Comparison of ENCODE assay signal across 26 cellular contexts in genomic region chr3:8492744-8493511, GRCh38. TPM values are rescaled to one million over a fixed set of nuclear protein-coding genes. Genes with fewer than 3 reads are reported as not detected.
DNase-seq lines count a peak whose midpoint lies in the region; ATAC-seq, FAIRE-seq and TF ChIP-seq lines count a peak whose summit lies in the region.
"Had no signal": no experiment of that assay in that cellular context is flagged by ENCODE, and none has a peak within 500 bp of the region (broad histone marks: within the 10 kb centered on the region; RNA-seq: fewer than 3 reads in every experiment).

No MANE protein-coding gene starts in this region.

- H3K4me3 ChIP-seq in K562 (no peak overlapping the region), mesodermal cell (ENCODE audit: extremely low read depth, insufficient read depth, low read length, poor library complexity, severe bottlenecking) (no peak overlapping the region), pancreas (no peak overlapping the region)
- H3K4me3 ChIP-seq: lung had no signal

- no peak overlapping the region for H3K4me3 Mint-ChIP-seq in Calu3 (ENCODE audit: low read depth, unreplicated experiment)
- H3K4me3 Mint-ChIP-seq: activated T-cell treated with anti-CD3 and anti-CD28 coated beads, Interleukin-2, amount 50 U/mL, for 24 hours; IgD-negative memory B cell; natural killer cell; stimulated activated naive CD8-positive, alpha-beta T cell treated with anti-CD3 and anti-CD28 coated beads, Interleukin-15, amount 100 ng/mL, for 72 hours had no signal

- peak overlapping the region; percentile 25 for H3K27ac Mint-ChIP-seq in Calu3 (ENCODE audit: unreplicated experiment)
- H3K27ac Mint-ChIP-seq: activated naive CD4-positive, alpha-beta T cell treated with anti-CD3 and anti-CD28 coated beads, Interleukin-2, amount 50 U/mL, for 72 hours; activated T-cell treated with anti-CD3 and anti-CD28 coated beads, Interleukin-2, amount 50 U/mL, for 24 hours; IgD-negative memory B cell; natural killer cell; progenitor cell of endocrine pancreas; stimulated activated naive CD8-positive, alpha-beta T cell treated with anti-CD3 and anti-CD28 coated beads, Interleukin-15, amount 100 ng/mL, for 72 hours had no signal

- TF ChIP-seq CTCF in Calu3 (IDR thresholded peaks at IDR 0.05; ENCODE audit: unreplicated experiment) (no peak), K562 (IDR thresholded peaks at IDR 0.05 in 2 of 3, conservative IDR thresholded peaks at IDR 0.05 in 1 of 3; ENCODE audit: insufficient read depth in 2 of 3, low read depth in 1 of 3, low read length in 3 of 3) (no peak), pancreas (IDR thresholded peaks at IDR 0.05) (no peak)

- in situ Hi-C loops in K562 (cut with MboI): no loop called here

- H3K36me3 ChIP-seq in K562 (ENCODE audit: control insufficient read depth, insufficient read depth, low read length) (no peaks in the 10 kb centered on the region), mesodermal cell (ENCODE audit: control insufficient read depth, insufficient read depth, low read length) (no peaks in the 10 kb centered on the region), pancreas (no peaks in the 10 kb centered on the region)
- H3K36me3 ChIP-seq: brain microvascular endothelial cell had no signal

- H3K27me3 ChIP-seq in K562 (ENCODE audit: control insufficient read depth in 2 of 2, insufficient read depth in 2 of 2, low read length in 2 of 2): 0 out of 5 replicates have a peak, but pooled peaks cover 0 to 10% of the 10 kb centered on the region in 2 experiments
- H3K27me3 ChIP-seq in pancreas: no peaks in the 10 kb centered on the region
- H3K27me3 ChIP-seq: brain microvascular endothelial cell had no signal

- H3K9ac ChIP-seq in K562 (ENCODE audit: insufficient read depth in 1 of 2, low read depth in 2 of 2, low read length in 2 of 2): no peak overlapping the region

- no peaks in the 10 kb centered on the region for H3K4me1 ChIP-seq in K562 (replicated peaks in 1 of 2; ENCODE audit: control insufficient read depth in 2 of 2, insufficient read depth in 2 of 2, low read length in 2 of 2)
- peaks cover 54% of the 10 kb centered on the region for H3K4me1 ChIP-seq in mesodermal cell (ENCODE audit: control insufficient read depth, insufficient read depth, low read length, poor library complexity, severe bottlenecking)
- peaks cover 0 to 2% (median 0%) of the 10 kb centered on the region in 3 donors for H3K4me1 ChIP-seq in pancreas

- BruUV-seq in Calu3 (replicated peaks; lab: Mats Ljungman, UMichigan) (no TSS peak), K562 (replicated peaks; lab: Mats Ljungman, UMichigan) (no TSS peak)

- no peaks in the 10 kb centered on the region for H3K79me2 ChIP-seq in K562 (ENCODE audit: control insufficient read depth, insufficient read depth, low read length)

- FAIRE-seq in K562 (lab: Jason Lieb, UNC): no peak
- no peak for FAIRE-seq in pancreas (lab: Jason Lieb, UNC)
- FAIRE-seq: GM12891 had no signal

- no peaks in the 10 kb centered on the region for H3K9me3 Mint-ChIP-seq in Calu3 (ENCODE audit: low read depth, unreplicated experiment)
- H3K9me3 Mint-ChIP-seq: activated naive CD4-positive, alpha-beta T cell treated with anti-CD3 and anti-CD28 coated beads, Interleukin-2, amount 50 U/mL, for 72 hours; activated T-cell treated with anti-CD3 and anti-CD28 coated beads, Interleukin-2, amount 50 U/mL, for 24 hours; IgD-negative memory B cell; natural killer cell; stimulated activated naive CD8-positive, alpha-beta T cell treated with anti-CD3 and anti-CD28 coated beads, Interleukin-15, amount 100 ng/mL, for 72 hours had no signal

- no peak for DNase-seq in Calu3
- peak; percentile 29 for DNase-seq in NCI-H146 treated with DMSO at 0.1 percent for 48 hours (lab: John Stamatoyannopoulos, UW; ENCODE audit: unreplicated experiment)
- DNase-seq in K562 (ENCODE audit: extremely low read depth in 1 of 4, low spot score in 3 of 4): peak in 1 of 4 experiments; percentile 4
- no peak for DNase-seq in stimulated activated CD4-positive, alpha-beta T cell treated with anti-CD3 and anti-CD28 coated beads, Interleukin-2, amount 100 ng/mL, for 48 hours
- DNase-seq in pancreas: no peak
- DNase-seq in DMS53 (lab: John Stamatoyannopoulos, UW): no peak
- no peak for DNase-seq in foreskin melanocyte
- DNase-seq: activated CD4-positive, alpha-beta T cell treated with anti-CD3 and anti-CD28 coated beads, Interleukin-2, amount 50 U/mL, for 48 hours; activated T-cell treated with anti-CD3 and anti-CD28 coated beads, Interleukin-2, amount 50 U/mL, for 24 hours; brain microvascular endothelial cell; dermis blood vessel endothelial cell; erythroblast; GF-D8; glutamatergic neuron; MV-4-11; natural killer cell; NCI-H2107; NCI-H524 treated with DMSO at 0.1 percent for 48 hours; stimulated activated naive CD8-positive, alpha-beta T cell treated with anti-CD3 and anti-CD28 coated beads, Interleukin-15, amount 100 ng/mL, for 72 hours; SW 1271 had no signal

- no peaks in the 10 kb centered on the region for H3K9me3 ChIP-seq in K562 (replicated peaks; ENCODE audit: control insufficient read depth, insufficient read depth, low read depth, low read length)
- no peaks in the 10 kb centered on the region for H3K9me3 ChIP-seq in mesodermal cell (ENCODE audit: control insufficient read depth, low read length)
- no peaks in the 10 kb centered on the region for H3K9me3 ChIP-seq in pancreas

- 0% methylated on average over 7 of the region's 7 CpGs for WGBS in K562 (ENCODE audit: insufficient coverage, low coverage, missing lambda C conversion rate)
- 78 to 81% methylated on average over 3 to 4 of the region's 7 CpGs for WGBS in mesodermal cell (ENCODE audit: insufficient coverage in 2 of 2), 2 experiments
- WGBS in pancreas, 2 donors: 81 to 91% methylated on average over 7 of the region's 7 CpGs

- no peak for TF ChIP-seq RAD21 in K562 (CRISPR knock-in tag; conservative IDR thresholded peaks at IDR 0.05 in 1 of 2, IDR thresholded peaks at IDR 0.05 in 1 of 2)

- CTCF ChIA-PET in Calu3 (lab: Charles Lee) (interaction anchor here (0.5 to 3.2 kb wide), 2 partner anchors 8 to 153 kb away, joined by 3 to 14 read pairs; partner anchors contain the start of gene LMCD1), K562 (lab: Yijun Ruan, JAX; ENCODE audit: low intra/inter-chr PET ratio) (no interaction called here)

- no peaks in the 10 kb centered on the region for H3K27me3 Mint-ChIP-seq in Calu3 (ENCODE audit: unreplicated experiment)
- H3K27me3 Mint-ChIP-seq: IgD-negative memory B cell, progenitor cell of endocrine pancreas had no signal

- no peak overlapping the region for H2AFZ ChIP-seq in K562 (ENCODE audit: low read depth, low read length)

- no peak for ATAC-seq in K562
- ATAC-seq in pancreas: no peak
- ATAC-seq: activated naive CD4-positive, alpha-beta T cell treated with anti-CD3 and anti-CD28 coated beads, Interleukin-2, amount 50 U/mL, for 72 hours; stimulated activated naive CD8-positive, alpha-beta T cell treated with anti-CD3 and anti-CD28 coated beads, Interleukin-15, amount 100 ng/mL, for 72 hours had no signal

- no peaks in the 10 kb centered on the region for H3K36me3 Mint-ChIP-seq in Calu3 (ENCODE audit: insufficient read depth, unreplicated experiment)
- H3K36me3 Mint-ChIP-seq: activated naive CD4-positive, alpha-beta T cell treated with anti-CD3 and anti-CD28 coated beads, Interleukin-2, amount 50 U/mL, for 72 hours; natural killer cell had no signal

- no peak for TF ChIP-seq EP300 in K562 (IDR thresholded peaks at IDR 0.05; ENCODE audit: low read length)

- TF ChIP-seq POLR2A in K562 (conservative IDR thresholded peaks at IDR 0.05): no peak

- no peak overlapping the region for H3K4me2 ChIP-seq in K562 (ENCODE audit: insufficient read depth, low read length)

- intact Hi-C loops in Calu3 (cut with micrococcal nuclease; ENCODE audit: unreplicated experiment) (no loop called here), K562 (cut with micrococcal nuclease) (no loop called here), pancreas (cut with DNase I) (no loop called here)

- H4K20me1 ChIP-seq in K562 (replicated peaks; ENCODE audit: control insufficient read depth, insufficient read depth, low read length): no peaks in the 10 kb centered on the region

- H3K27ac ChIP-seq in K562 (ENCODE audit: extremely low read depth, low read depth, low read length) (no peak overlapping the region), mesodermal cell (ENCODE audit: low read depth, low read length, severe bottlenecking) (peak overlapping the region; percentile 33), pancreas (no peak overlapping the region)
- H3K27ac ChIP-seq: brain microvascular endothelial cell had no signal

- H3K9me1 ChIP-seq in K562 (ENCODE audit: control insufficient read depth, insufficient read depth, low read length): no peaks in the 10 kb centered on the region

- POLR2A ChIA-PET in K562 (lab: Yijun Ruan, JAX): interaction anchor here (0.6 to 1.3 kb wide), 3 partner anchors 9 to 101 kb away, joined by 3 read pairs; partner anchors contain the start of gene LMCD1

- H3K4me1 Mint-ChIP-seq in Calu3 (ENCODE audit: low read depth, unreplicated experiment): peaks cover 17% of the 10 kb centered on the region
- H3K4me1 Mint-ChIP-seq: IgD-negative memory B cell; stimulated activated naive CD8-positive, alpha-beta T cell treated with anti-CD3 and anti-CD28 coated beads, Interleukin-15, amount 100 ng/mL, for 72 hours had no signal

TF ChIP-seq in K562, 482 proteins besides CTCF, POLR2A, EP300 and RAD21 (continues in another document):
- TF ChIP-seq SRSF9 (IDR thresholded peaks at IDR 0.05; ENCODE audit: borderline replicate concordance, low read depth, low read length) (no peak), ARID1B (IDR thresholded peaks at IDR 0.05) (0 out of 2 replicates have a peak, but pooled peaks have one; percentile 8)

RNA-seq across cellular contexts. Expression of gene LMCD1, which starts 8.7 kb away (rescaled TPM):
- 21.9 and 46.0 TPM in 2 replicates for total RNA-seq in Calu3 (2022)
- not detected in 2 replicates for total RNA-seq in K562 (2011; cell fraction: chromatin; rRNA removed; ENCODE audit: low replicate concordance)
- not detected in 2 replicates for total RNA-seq in K562 (2011; cell fraction: nucleolus; rRNA removed)
- not detected in 2 replicates for total RNA-seq in K562 (2011; cell fraction: nucleoplasm; rRNA removed)
- not detected in 2 replicates for total RNA-seq in K562 (2014; rRNA removed)
- not detected in 2 replicates for total RNA-seq in K562 (2014; rRNA removed; fragmentation: Illumina TruSeq; extraction: Trizol)
- total RNA-seq in K562 (2015; rRNA removed; fragmentation: Illumina TruSeq; extraction: Trizol): not detected in 2 replicates
- total RNA-seq in K562 (2021): not detected in 2 replicates
- polyA plus RNA-seq in K562 (2011; rRNA removed): not detected in 2 replicates
- not detected in 2 replicates for polyA plus RNA-seq in K562 (2011; cell fraction: cytosol; rRNA removed)
- not detected in 2 replicates for polyA plus RNA-seq in K562 (2011; cell fraction: nucleus; rRNA removed)
- polyA plus RNA-seq in K562 (2012): 0.01 and 0.15 TPM in 2 replicates
- polyA plus RNA-seq in K562 (2014; fragmentation: Illumina TruSeq; extraction: Trizol): not detected in 2 replicates
- not detected for polyA plus RNA-seq in K562 (2014; fragmentation: Nextera tagmentation; extraction: Ambion mirVana)
- 0.60 TPM in 1 of 2 replicates, not detected in the other for polyA plus RNA-seq in K562 (2014; rRNA removed)
- not detected in 2 replicates for polyA minus RNA-seq in K562 (2011; rRNA and poly(A)+ RNA removed)
- not detected in 2 replicates for polyA minus RNA-seq in K562 (2011; cell fraction: cytosol; rRNA and poly(A)+ RNA removed)
- polyA minus RNA-seq in K562 (2011; cell fraction: nucleus; rRNA and poly(A)+ RNA removed): not detected in 2 replicates
- polyA plus RNA-seq in mesodermal cell (2013, experiment 1 of 2): 50.9 TPM
- 48.9 TPM for polyA plus RNA-seq in mesodermal cell (2013, experiment 2 of 2)
- 10 to 100 TPM; 14.4 to 32.0 (median 17.4) TPM for total RNA-seq in pancreas
- polyA plus RNA-seq in pancreas: 10 to 100 TPM; 14.0 to 39.4 TPM
- total RNA-seq: natural killer cell had no signal

Comparison
In these comparisons a context has a peak if more than half of its experiments do, and no peak if none do; other contexts are left out.
1. RNA of gene LMCD1, which starts 8.7 kb away (total RNA-seq): 21.9 to 46.0 TPM in Calu3 and 14.4 to 32.0 TPM in pancreas; not detected in K562; every median in the first group is over 10 times any median in the second.